19 cellular contexts compared by ENCODE assay signal in the genomic region with DNA sequence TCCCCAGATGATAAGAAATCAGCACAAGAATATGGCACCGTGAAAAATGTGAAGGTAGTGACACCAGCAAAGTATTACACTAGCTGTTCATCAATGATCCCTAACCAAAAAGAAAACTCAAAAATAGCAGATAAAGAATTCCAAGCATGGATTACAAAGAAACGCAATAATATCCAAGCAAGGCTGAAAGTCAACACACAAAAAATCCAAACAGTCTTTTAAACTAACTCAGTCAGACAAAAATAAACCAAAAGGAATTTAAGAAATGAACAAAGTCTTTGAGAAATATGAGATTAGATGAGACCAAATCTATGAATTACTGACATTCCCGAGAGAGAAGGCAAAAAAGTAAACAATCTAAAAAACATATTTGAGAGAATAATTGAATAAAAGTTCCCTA.
"Had no signal": no experiment of that assay in that cellular context is flagged by ENCODE, and none has a peak within 500 bp of the region (broad histone marks: within the 10 kb centered on the region; RNA-seq: fewer than 3 reads in every experiment).

No MANE protein-coding gene starts in this region.

- ATAC-seq: esophagus mucosa, gastrocnemius medialis, heart right ventricle, left lung, lower lobe of right lung, psoas muscle, sciatic nerve had no signal

- H3K36me3 ChIP-seq: colonic mucosa, gastrocnemius medialis, heart right ventricle, left lung, lower lobe of right lung had no signal

- H3K4me3 Mint-ChIP-seq: endodermal cell, memory B cell, mesothelial cell of epicardium, naive B cell, nephron had no signal

- H3K9me3 ChIP-seq: colonic mucosa, gastrocnemius medialis, psoas muscle had no signal

- H3K4me1 ChIP-seq: colonic mucosa, gastrocnemius medialis, heart right ventricle, left lung, lower lobe of right lung, psoas muscle had no signal

- H3K4me1 Mint-ChIP-seq: memory B cell, mesothelial cell of epicardium, naive B cell, nephron had no signal

- H3K36me3 Mint-ChIP-seq: memory B cell, naive B cell had no signal

- H3K27ac ChIP-seq: colonic mucosa, gastrocnemius medialis, heart right ventricle, left lung, lower lobe of right lung, psoas muscle, skin epidermis had no signal

- H3K27me3 ChIP-seq: colonic mucosa, gastrocnemius medialis, heart right ventricle, left lung had no signal

- DNase-seq: colonic mucosa; effector CD4-positive, alpha-beta T cell; endodermal cell; gastrocnemius medialis; heart right ventricle; hypothalamus; left lung; lower lobe of right lung; naive B cell; psoas muscle; retina; stimulated activated CD4-positive, alpha-beta T cell treated with anti-CD3 and anti-CD28 coated beads, Interleukin-12 subunit alpha, Interleukin-12 subunit beta, amount 100 ng/mL, for 4 hours; stimulated activated naive CD4-positive, alpha-beta T cell treated with Interleukin-2 at 50 U/mL for 16 hours had no signal

- H3K4me3 ChIP-seq: colonic mucosa, gastrocnemius medialis, heart right ventricle, left lung, lower lobe of right lung, psoas muscle, skin epidermis had no signal

- H3K27ac Mint-ChIP-seq: endodermal cell, memory B cell, mesothelial cell of epicardium, naive B cell, nephron had no signal

- H3K27me3 Mint-ChIP-seq: memory B cell, naive B cell had no signal
